ENCODE assay signal across 26 cellular contexts in genomic region chr9:116191757-116192415, GRCh38. TPM values are rescaled to one million over a fixed set of nuclear protein-coding genes. Genes with fewer than 3 reads are reported as not detected.
DNase-seq lines count a peak whose midpoint lies in the region; ATAC-seq, FAIRE-seq and TF ChIP-seq lines count a peak whose summit lies in the region.
"Had no signal": no experiment of that assay in that cellular context is flagged by ENCODE, and none has a peak within 500 bp of the region (broad histone marks: within the 10 kb centered on the region; RNA-seq: fewer than 3 reads in every experiment).

No MANE protein-coding gene starts in this region.

- ATAC-seq in A549: peak in 1 of 2 experiments; percentile 37; a peak in 3 of 6 replicates
- ATAC-seq in GM21619 (IDR thresholded peaks at IDR 0.05; ENCODE audit: unreplicated experiment): no peak
- no peak for ATAC-seq in HG03175 (IDR thresholded peaks at IDR 0.05; ENCODE audit: unreplicated experiment)
- ATAC-seq: body of pancreas; left lobe of liver; naive thymus-derived CD4-positive, alpha-beta T cell; sciatic nerve had no signal

- H4K20me1 ChIP-seq in H9 (ENCODE audit: control insufficient read depth, insufficient read depth, insufficient read length) (no peaks in the 10 kb centered on the region), astrocyte (ENCODE audit: insufficient read depth, low read length) (peaks cover 2% of the 10 kb centered on the region)

- TF ChIP-seq RAD21 in A549 (conservative IDR thresholded peaks at IDR 0.05 in 1 of 2, IDR thresholded peaks at IDR 0.05 in 1 of 2): no peak

- DNase-seq in A549 (ENCODE audit: low read depth in 1 of 2, low spot score in 1 of 2): no peak
- DNase-seq in H9: peak; percentile 40
- DNase-seq in astrocyte (ENCODE audit: low read depth): no peak
- DNase-seq in kidney tubule cell (ENCODE audit: low spot score): peak; percentile 39
- no peak for DNase-seq in HK-2 (ENCODE audit: unreplicated experiment)
- DNase-seq in RPMI8226: no peak
- DNase-seq: activated B cell treated with CpG ODN at 0.5 μM for 24 hours; activated CD4-positive, alpha-beta T cell treated with anti-CD3 and anti-CD28 coated beads, Interleukin-2, amount 50 U/mL, for 4 hours; activated effector memory CD4-positive, alpha-beta T cell treated with Interleukin-2 at 50 U/mL for 16 hours; activated naive CD8-positive, alpha-beta T cell treated with anti-CD3 and anti-CD28 coated beads, Interleukin-2, amount 10 ng/mL, durations not matched to agents 7 days and 5 days; body of pancreas; C1 segment of cervical spinal cord; Calu3; effector memory CD4-positive, alpha-beta T cell; naive thymus-derived CD4-positive, alpha-beta T cell; NCI-H1048; NCI-H187; ovary; stimulated activated CD4-positive, alpha-beta T cell treated with anti-CD3 and anti-CD28 coated beads, Interleukin-15, amount 100 ng/mL, for 24 hours had no signal

- H2AFZ ChIP-seq in H9 (ENCODE audit: low read length) (no peak overlapping the region), astrocyte (ENCODE audit: low read depth, low read length) (no peak overlapping the region)

- H3K9me3 Mint-ChIP-seq in H9: no peaks in the 10 kb centered on the region
- no peaks in the 10 kb centered on the region for H3K9me3 Mint-ChIP-seq in astrocyte (ENCODE audit: unreplicated experiment)
- H3K9me3 Mint-ChIP-seq: activated B cell treated with CpG ODN at 0.5 μM for 24 hours; activated naive CD8-positive, alpha-beta T cell treated with anti-CD3 and anti-CD28 coated beads, Interleukin-2, amount 10 ng/mL, durations not matched to agents 7 days and 5 days; type B pancreatic cell had no signal

- H3K23ac ChIP-seq in H9 (ENCODE audit: insufficient read length, low read depth, low read length): no peak overlapping the region

- no peak overlapping the region for H4K91ac ChIP-seq in H9 (ENCODE audit: insufficient read length, low read depth, low read length)

- H3K23me2 ChIP-seq in H9 (ENCODE audit: insufficient read length, low read depth, low read length, poor library complexity, severe bottlenecking): no peaks in the 10 kb centered on the region

- H3K27me3 ChIP-seq in H9 (ENCODE audit: insufficient read depth, low read length): no peaks in the 10 kb centered on the region
- H3K27me3 ChIP-seq in astrocyte (ENCODE audit: insufficient read depth, low read length): peaks cover 6% of the 10 kb centered on the region
- H3K27me3 ChIP-seq: body of pancreas, ovary had no signal

- H3K4me3 ChIP-seq in A549 (no peak overlapping the region), astrocyte (ENCODE audit: insufficient read depth, low read depth, low read length) (no peak overlapping the region)
- H3K4me3 ChIP-seq: body of pancreas, esophagus muscularis mucosa, ovary had no signal

- no peak overlapping the region for H3K9ac ChIP-seq in H9 (ENCODE audit: extremely low read depth, insufficient read length, low read length)
- H3K9ac ChIP-seq in astrocyte (ENCODE audit: low read length): no peak overlapping the region

- 0 out of 7 replicates have a peak overlapping the region, but pooled peaks of 1 of the 3 experiments have one; percentile 11 for H3K27ac Mint-ChIP-seq in H9
- peak overlapping the region; percentile 90 for H3K27ac Mint-ChIP-seq in astrocyte (ENCODE audit: unreplicated experiment)
- H3K27ac Mint-ChIP-seq: activated B cell treated with CpG ODN at 0.5 μM for 24 hours; activated naive CD8-positive, alpha-beta T cell treated with anti-CD3 and anti-CD28 coated beads, Interleukin-2, amount 10 ng/mL, durations not matched to agents 7 days and 5 days; naive thymus-derived CD4-positive, alpha-beta T cell; type B pancreatic cell had no signal

- H3K4me1 ChIP-seq in A549 (peaks cover 96% of the 10 kb centered on the region), H9 (ENCODE audit: insufficient read depth, low read length) (no peaks in the 10 kb centered on the region), astrocyte (ENCODE audit: insufficient read depth, low read length) (peaks cover 20% of the 10 kb centered on the region)
- H3K4me1 ChIP-seq: body of pancreas, esophagus muscularis mucosa had no signal

- H3K4me3 Mint-ChIP-seq in H9: no peak overlapping the region
- no peak overlapping the region for H3K4me3 Mint-ChIP-seq in astrocyte (ENCODE audit: unreplicated experiment)
- H3K4me3 Mint-ChIP-seq: activated B cell treated with CpG ODN at 0.5 μM for 24 hours; activated naive CD8-positive, alpha-beta T cell treated with anti-CD3 and anti-CD28 coated beads, Interleukin-2, amount 10 ng/mL, durations not matched to agents 7 days and 5 days; naive thymus-derived CD4-positive, alpha-beta T cell; type B pancreatic cell had no signal

- H3K79me1 ChIP-seq in H9 (ENCODE audit: insufficient read depth, low read depth, low read length, poor library complexity, severe bottlenecking): no peaks in the 10 kb centered on the region

- no peak overlapping the region for H3K18ac ChIP-seq in H9 (ENCODE audit: insufficient read length, low read depth, low read length)

- no peaks in the 10 kb centered on the region for H3K36me3 ChIP-seq in astrocyte (ENCODE audit: insufficient read depth, low read length)
- H3K36me3 ChIP-seq: esophagus muscularis mucosa, ovary had no signal

- H4K5ac ChIP-seq in H9 (ENCODE audit: insufficient read length, low read depth, low read length): no peak overlapping the region

- H3K36me3 Mint-ChIP-seq in H9 (ENCODE audit: insufficient read depth in 1 of 3, low read depth in 3 of 3): no peaks in the 10 kb centered on the region
- peaks cover 37% of the 10 kb centered on the region for H3K36me3 Mint-ChIP-seq in astrocyte (ENCODE audit: low read depth, unreplicated experiment)
- H3K36me3 Mint-ChIP-seq: activated naive CD8-positive, alpha-beta T cell treated with anti-CD3 and anti-CD28 coated beads, Interleukin-2, amount 10 ng/mL, durations not matched to agents 7 days and 5 days; naive thymus-derived CD4-positive, alpha-beta T cell had no signal

- H3K27me3 Mint-ChIP-seq in H9 (ENCODE audit: low read depth) (peaks cover 12% of the 10 kb centered on the region), astrocyte (ENCODE audit: low read depth, unreplicated experiment) (no peaks in the 10 kb centered on the region)
- H3K27me3 Mint-ChIP-seq: activated B cell treated with CpG ODN at 0.5 μM for 24 hours; activated naive CD8-positive, alpha-beta T cell treated with anti-CD3 and anti-CD28 coated beads, Interleukin-2, amount 10 ng/mL, durations not matched to agents 7 days and 5 days had no signal

- H2BK20ac ChIP-seq in H9 (ENCODE audit: low read depth, low read length, poor library complexity, severe bottlenecking): peak overlapping the region; percentile 62

- no peak for TF ChIP-seq CTCF in A549 (IDR thresholded peaks at IDR 0.05)
- peak; percentile 29; the same call in 1 of the 3 replicates for TF ChIP-seq CTCF in H9 (conservative IDR thresholded peaks at IDR 0.05)
- TF ChIP-seq CTCF in astrocyte (IDR thresholded peaks at IDR 0.05; ENCODE audit: insufficient read depth, low read depth, low read length): no peak

- 83% methylated on average over 2 of the region's 2 CpGs for WGBS in A549 (ENCODE audit: missing lambda C conversion rate)
- no CpG with 5 or more reads among the region's 2 CpGs for WGBS in H9 (ENCODE audit: extremely low coverage, insufficient read length, low lambda C conversion rate)

- H2BK15ac ChIP-seq in H9 (ENCODE audit: low read depth, low read length): no peak overlapping the region

- H3K9me3 ChIP-seq in A549 (no peaks in the 10 kb centered on the region), H9 (ENCODE audit: control insufficient read depth, low read depth, low read length) (no peaks in the 10 kb centered on the region), astrocyte (ENCODE audit: insufficient read depth, low read depth, low read length) (no peaks in the 10 kb centered on the region)
- H3K9me3 ChIP-seq: body of pancreas, esophagus muscularis mucosa, ovary had no signal

- FAIRE-seq in A549 (lab: Jason Lieb, UNC) (no peak), astrocyte (lab: Jason Lieb, UNC) (no peak)
- FAIRE-seq: colon had no signal

- no peak overlapping the region for H3K56ac ChIP-seq in H9 (ENCODE audit: insufficient read length, low read depth, low read length)

- no peak for TF ChIP-seq POLR2A in A549 (IDR thresholded peaks at IDR 0.05; ENCODE audit: low read length)

- H2BK12ac ChIP-seq in H9 (ENCODE audit: insufficient read length, low read depth, low read length): no peak overlapping the region

- no peak overlapping the region for H3T11ph ChIP-seq in H9 (ENCODE audit: low read length)

- CTCF ChIA-PET in A549 (lab: Yijun Ruan, JAX): interaction anchor here (1.5 to 1.6 kb wide), 2 partner anchors 15 to 380 kb away, joined by 4 read pairs; no protein-coding TSS in a partner anchor

- H3K79me2 ChIP-seq in H9 (ENCODE audit: insufficient read depth, low read length) (no peaks in the 10 kb centered on the region), astrocyte (ENCODE audit: insufficient read depth, low read length) (no peaks in the 10 kb centered on the region)

- H3K14ac ChIP-seq in H9 (ENCODE audit: insufficient read depth, low read length): no peak overlapping the region

- no peak overlapping the region for H3K4ac ChIP-seq in H9 (ENCODE audit: low read depth, low read length)

- H3K4me1 Mint-ChIP-seq in H9: peaks cover 4 to 10% of the 10 kb centered on the region in 2 experiments; a peak in 3 of 4 replicates
- peaks cover 54% of the 10 kb centered on the region for H3K4me1 Mint-ChIP-seq in astrocyte (ENCODE audit: low read depth, unreplicated experiment)
- H3K4me1 Mint-ChIP-seq: activated B cell treated with CpG ODN at 0.5 μM for 24 hours; activated naive CD8-positive, alpha-beta T cell treated with anti-CD3 and anti-CD28 coated beads, Interleukin-2, amount 10 ng/mL, durations not matched to agents 7 days and 5 days; naive thymus-derived CD4-positive, alpha-beta T cell had no signal

- no peak overlapping the region for H2AK5ac ChIP-seq in H9 (ENCODE audit: insufficient read length, low read length)

- POLR2A ChIA-PET in A549 (lab: Yijun Ruan, JAX): interaction anchor here (1.5 kb wide), 1 partner anchor 247 kb away, joined by 5 read pairs; no protein-coding TSS in a partner anchor

- TF ChIP-seq EP300 in A549 (IDR thresholded peaks at IDR 0.05): no peak

- H2BK5ac ChIP-seq in H9 (ENCODE audit: insufficient read length, low read length): no peak overlapping the region

- H3K4me2 ChIP-seq in A549 (peak overlapping the region; percentile 56), H9 (ENCODE audit: insufficient read depth, insufficient read length, low read length) (no peak overlapping the region), astrocyte (ENCODE audit: low read length) (no peak overlapping the region)

- H3K27ac ChIP-seq in A549: peak overlapping the region; percentile 50 to 76
- no peak overlapping the region for H3K27ac ChIP-seq in H9 (ENCODE audit: insufficient read length, low read depth, low read length)
- no peak overlapping the region for H3K27ac ChIP-seq in astrocyte (ENCODE audit: low read depth, low read length)
- H3K27ac ChIP-seq: body of pancreas, esophagus muscularis mucosa, ovary had no signal

- no peak overlapping the region for H2BK120ac ChIP-seq in H9 (ENCODE audit: low read depth, low read length, poor library complexity, severe bottlenecking)

- no peak overlapping the region for H4K8ac ChIP-seq in H9 (replicated peaks; ENCODE audit: insufficient read length, low read depth, low read length)

RNA-seq across cellular contexts. Expression of gene PAPPA, which starts 38.3 kb away (rescaled TPM):
- polyA plus RNA-seq in A549 (2011; rRNA removed) (127 and 156 TPM in 2 replicates), A549 (2017; fragmentation: RNase III; extraction: RNeasy Plus Mini Kit Qiagen cat#74134 plus additional on column Dnase treatment) (36.8 to 41.2 TPM (median 40.0 TPM) in 3 replicates)
- 14.1 and 18.3 TPM in 2 replicates for polyA plus RNA-seq in A549 (2012; cell fraction: cytosol; rRNA removed)
- 35.2 and 39.7 TPM in 2 replicates for polyA plus RNA-seq in A549 (2012; cell fraction: nucleus; rRNA removed)
- polyA minus RNA-seq in A549 (2011; rRNA and poly(A)+ RNA removed): 379 and 415 TPM in 2 replicates
- total RNA-seq in H9 (2021) (0.17 and 0.29 TPM in 2 replicates), astrocyte (172 and 208 TPM in 2 replicates)
- total RNA-seq: activated B cell treated with CpG ODN at 0.5 μM for 24 hours; activated naive CD8-positive, alpha-beta T cell treated with anti-CD3 and anti-CD28 coated beads, Interleukin-2, amount 10 ng/mL, durations not matched to agents 7 days and 5 days; Calu3 had no signal

Comparison
In these comparisons a context has a peak if more than half of its experiments do, and no peak if none do; other contexts are left out.
1. DNase-seq: peak in H9 (single experiment) and kidney tubule cell (single experiment); none in A549 (0 of 2), astrocyte (single experiment), HK-2 (single experiment) and RPMI8226 (single experiment).
2. H3K27ac ChIP-seq: peak in A549 (2 of 2); none in H9 (single experiment) and astrocyte (single experiment).
3. RNA of gene PAPPA, which starts 38.3 kb away (total RNA-seq): 172 to 208 TPM in astrocyte; 0.17 to 0.29 TPM in H9; every median in the first group is over 100 times any median in the second.